1 cellular context compared by ENCODE assay signal in the genomic region with DNA sequence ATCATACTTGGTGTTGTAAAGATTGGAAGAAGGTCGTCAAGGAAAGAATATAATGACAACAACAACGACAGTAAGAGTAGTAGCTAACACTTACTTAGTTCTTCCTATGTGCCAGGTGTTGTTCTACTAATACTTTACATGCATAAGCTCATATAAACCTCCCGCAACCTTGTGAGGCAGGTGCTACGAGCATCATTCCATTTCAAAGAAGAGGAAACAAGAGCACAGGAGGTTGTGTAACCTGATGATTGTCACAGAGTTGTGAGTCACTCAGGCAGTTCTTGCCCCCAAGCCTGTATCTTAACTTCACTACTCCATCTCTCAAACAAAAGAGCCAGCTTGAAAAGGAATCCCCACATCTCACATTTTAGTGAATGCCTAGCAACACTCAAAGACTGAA.
TF ChIP-seq lines count a peak whose summit lies in the region.

No MANE protein-coding gene starts in this region.

TF ChIP-seq in H1, 55 proteins besides CTCF, POLR2A, EP300 and RAD21:
- peak; percentile 49; the same call in 1 of the 2 replicates for TF ChIP-seq JUND (IDR thresholded peaks at IDR 0.05; ENCODE audit: low read length)
- TF ChIP-seq, protein P1, sequence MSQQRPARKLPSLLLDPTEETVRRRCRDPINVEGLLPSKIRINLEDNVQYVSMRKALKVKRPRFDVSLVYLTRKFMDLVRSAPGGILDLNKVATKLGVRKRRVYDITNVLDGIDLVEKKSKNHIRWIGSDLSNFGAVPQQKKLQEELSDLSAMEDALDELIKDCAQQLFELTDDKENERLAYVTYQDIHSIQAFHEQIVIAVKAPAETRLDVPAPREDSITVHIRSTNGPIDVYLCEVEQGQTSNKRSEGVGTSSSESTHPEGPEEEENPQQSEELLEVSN (IDR thresholded peaks at IDR 0.05) = no peak
